In genomic region chr15:41989573-41990242, GRCh38 we compare ENCODE assay signal across 9 cellular contexts. TPM values are rescaled to one million over a fixed set of nuclear protein-coding genes. Genes with fewer than 3 reads are reported as not detected.
DNase-seq lines count a peak whose midpoint lies in the region; ATAC-seq lines count a peak whose summit lies in the region.
"Had no signal": no experiment of that assay in that cellular context is flagged by ENCODE, and none has a peak within 500 bp of the region (broad histone marks: within the 10 kb centered on the region; RNA-seq: fewer than 3 reads in every experiment).

No MANE protein-coding gene starts in this region.

- no peak overlapping the region for H2BK120ac ChIP-seq in mesendoderm (ENCODE audit: low read depth, low read length)

- H3K9me3 ChIP-seq in CD4-positive, alpha-beta memory T cell (ENCODE audit: control insufficient read depth in 1 of 2, low read length in 2 of 2), result no peaks in the 10 kb centered on the region

- no peaks in the 10 kb centered on the region for H3K27me3 Mint-ChIP-seq in CD4-positive, alpha-beta memory T cell
- peaks cover 7 to 28% of the 10 kb centered on the region in 2 donors for H3K27me3 Mint-ChIP-seq in effector memory CD8-positive, alpha-beta T cell

- no peaks in the 10 kb centered on the region for H3K79me2 ChIP-seq in mesendoderm (ENCODE audit: control insufficient read depth, insufficient read depth, low read length)

- no peak overlapping the region for H3K23ac ChIP-seq in mesendoderm (ENCODE audit: low read length)

- H2AK5ac ChIP-seq in mesendoderm (ENCODE audit: low read length), result no peak overlapping the region

- no peak overlapping the region for H3K9ac ChIP-seq in mesendoderm (ENCODE audit: low read length)

- peak overlapping the region in 1 of 7 donors; percentile 52 for H3K27ac Mint-ChIP-seq in CD4-positive, alpha-beta memory T cell
- no peak overlapping the region for H3K27ac Mint-ChIP-seq in effector memory CD8-positive, alpha-beta T cell
- H3K27ac Mint-ChIP-seq: T-helper 1 cell treated with Interleukin-12 subunit alpha and Interleukin-12 subunit beta and Interleukin-4 antibody, amounts not matched to agents 30 μg/mL and 1 μg/mL, for 36 hours had no signal

- H3K79me1 ChIP-seq in mesendoderm (ENCODE audit: low read length), result no peaks in the 10 kb centered on the region

- H3K4me1 ChIP-seq in CD4-positive, alpha-beta memory T cell (ENCODE audit: insufficient read depth, low read length), result no peaks in the 10 kb centered on the region
- H3K4me1 ChIP-seq in mesendoderm (ENCODE audit: control insufficient read depth, low read depth, low read length), result peaks cover 2% of the 10 kb centered on the region

- DNase-seq in CD4-positive, alpha-beta memory T cell, result peak; percentile 70 to 78 (median 72)
- DNase-seq in H4 (ENCODE audit: low spot score), result peak; percentile 54
- DNase-seq in NCI-H69 (lab: John Stamatoyannopoulos, UW), result peak; percentile 48
- peak; percentile 39 to 71 for DNase-seq in activated CD8-positive, alpha-beta memory T cell treated with anti-CD3 and anti-CD28 coated beads for 1 hour (ENCODE audit: extremely low read depth in 1 of 2, low read depth in 1 of 2)
- DNase-seq in effector memory CD8-positive, alpha-beta T cell, result peak; percentile 81 to 85 (median 82)
- peak; percentile 82 for DNase-seq in mesendoderm
- peak; percentile 65 to 68 for DNase-seq in stimulated activated CD8-positive, alpha-beta memory T cell treated with anti-CD3 and anti-CD28 coated beads, Interleukin-15, amount 100 ng/mL, for 48 hours (ENCODE audit: low read depth in 2 of 2)

- H3K4me2 ChIP-seq in mesendoderm (ENCODE audit: low read length), result no peak overlapping the region

- no CpG with 5 or more reads among the region's 9 CpGs for WGBS in mesendoderm (ENCODE audit: extremely low coverage, insufficient coverage, low lambda C conversion rate)

- no peaks in the 10 kb centered on the region for H3K4me1 Mint-ChIP-seq in CD4-positive, alpha-beta memory T cell
- H3K4me1 Mint-ChIP-seq in effector memory CD8-positive, alpha-beta T cell (ENCODE audit: low read depth in 2 of 2), result no peaks in the 10 kb centered on the region

- no peak overlapping the region for H3K4ac ChIP-seq in mesendoderm (ENCODE audit: low read depth, low read length)

- H2BK15ac ChIP-seq in mesendoderm (replicated peaks; ENCODE audit: low read depth), result no peak overlapping the region

- POLR2A ChIA-PET in CD4-positive, alpha-beta memory T cell (lab: Charles Lee; ENCODE audit: partially characterized antibody), result interaction anchor here (1.2 to 1.6 kb wide), 3 partner anchors 17 to 67 kb away, joined by 3 to 5 read pairs (median 4); partner anchors contain the start of gene EHD4

- H3K9me3 Mint-ChIP-seq in CD4-positive, alpha-beta memory T cell, result no peaks in the 10 kb centered on the region
- H3K9me3 Mint-ChIP-seq in effector memory CD8-positive, alpha-beta T cell, result no peaks in the 10 kb centered on the region
- H3K9me3 Mint-ChIP-seq: T-helper 1 cell treated with Interleukin-12 subunit alpha and Interleukin-12 subunit beta and Interleukin-4 antibody, amounts not matched to agents 30 μg/mL and 1 μg/mL, for 36 hours had no signal

- intact Hi-C loops in CD4-positive, alpha-beta memory T cell (cut with micrococcal nuclease), result loop anchor here (1.0 kb wide), 2 partner anchors 70 to 95 kb away; no protein-coding TSS in a partner anchor

- no peak overlapping the region for H3K4me3 ChIP-seq in CD4-positive, alpha-beta memory T cell (ENCODE audit: low read length in 2 of 2)
- H3K4me3 ChIP-seq in mesendoderm (ENCODE audit: low read length), result no peak overlapping the region

- ATAC-seq in effector memory CD8-positive, alpha-beta T cell (replicated peaks), result peak; percentile 96
- ATAC-seq in GM18868 (IDR thresholded peaks at IDR 0.05; ENCODE audit: unreplicated experiment), result no peak

- H3K27me3 ChIP-seq in CD4-positive, alpha-beta memory T cell (ENCODE audit: insufficient read depth, low read length), result no peaks in the 10 kb centered on the region
- H3K27me3 ChIP-seq in mesendoderm (ENCODE audit: insufficient read depth, low read length, poor library complexity), result no peaks in the 10 kb centered on the region

- CTCF ChIA-PET in CD4-positive, alpha-beta memory T cell (lab: Charles Lee; ENCODE audit: partially characterized antibody), result interaction anchor here (0.9 to 4.2 kb wide), 25 partner anchors 8 to 285 kb away, joined by 3 to 33 read pairs (median 7); partner anchors contain the start of genes EHD4 and MAPKBP1

- H3K4me3 Mint-ChIP-seq in CD4-positive, alpha-beta memory T cell, result no peak overlapping the region
- no peak overlapping the region for H3K4me3 Mint-ChIP-seq in effector memory CD8-positive, alpha-beta T cell
- H3K4me3 Mint-ChIP-seq: T-helper 1 cell treated with Interleukin-12 subunit alpha and Interleukin-12 subunit beta and Interleukin-4 antibody, amounts not matched to agents 30 μg/mL and 1 μg/mL, for 36 hours had no signal

- no peak overlapping the region for H4K8ac ChIP-seq in mesendoderm (ENCODE audit: low read depth, low read length)

- no peak overlapping the region for H3K27ac ChIP-seq in CD4-positive, alpha-beta memory T cell (ENCODE audit: low read depth, low read length)
- no peak overlapping the region for H3K27ac ChIP-seq in mesendoderm (ENCODE audit: low read depth, low read length)

- H2BK5ac ChIP-seq in mesendoderm (ENCODE audit: low read length), result no peak overlapping the region

- H3K36me3 Mint-ChIP-seq in CD4-positive, alpha-beta memory T cell, result no peaks in the 10 kb centered on the region
- H3K36me3 Mint-ChIP-seq in effector memory CD8-positive, alpha-beta T cell (ENCODE audit: insufficient read depth), result no peaks in the 10 kb centered on the region

- H3K36me3 ChIP-seq in CD4-positive, alpha-beta memory T cell (ENCODE audit: insufficient read depth, low read length), result no peaks in the 10 kb centered on the region
- no peaks in the 10 kb centered on the region for H3K36me3 ChIP-seq in mesendoderm (ENCODE audit: control insufficient read depth, insufficient read depth, low read length)

- no peak overlapping the region for H3K18ac ChIP-seq in mesendoderm (ENCODE audit: low read length)

- no peak overlapping the region for H4K5ac ChIP-seq in mesendoderm (ENCODE audit: low read length)

- H3K56ac ChIP-seq in mesendoderm (ENCODE audit: low read length), result peak overlapping the region; percentile 36

RNA-seq across cellular contexts. Expression of gene EHD4, which starts 17.4 kb away (rescaled TPM):
- 10 to 100 TPM; 15.2 to 15.6 TPM for total RNA-seq in CD4-positive, alpha-beta memory T cell
- 10 to 100 TPM; 13.9 to 16.4 TPM for polyA plus RNA-seq in CD4-positive, alpha-beta memory T cell
- 6.0 and 6.8 TPM in 2 replicates for total RNA-seq in H4 (2014; rRNA removed; shearing (Covaris generic))
- 14.7 TPM for polyA plus RNA-seq in mesendoderm (2013, experiment 1 of 2)
- polyA plus RNA-seq in mesendoderm (2013, experiment 2 of 2), result 14.6 TPM

RNA-seq across cellular contexts. Expression of gene PLA2G4E, which starts 31.1 kb away (rescaled TPM):
- not detected for total RNA-seq in CD4-positive, alpha-beta memory T cell
- polyA plus RNA-seq in CD4-positive, alpha-beta memory T cell, result not detected
- total RNA-seq in H4 (2014; rRNA removed; shearing (Covaris generic)), result not detected in 2 replicates
- polyA plus RNA-seq in mesendoderm (2013, experiment 1 of 2), result not detected
- polyA plus RNA-seq in mesendoderm (2013, experiment 2 of 2), result under 0.01 TPM
